10 cellular contexts compared by ENCODE assay signal in the genomic region with DNA sequence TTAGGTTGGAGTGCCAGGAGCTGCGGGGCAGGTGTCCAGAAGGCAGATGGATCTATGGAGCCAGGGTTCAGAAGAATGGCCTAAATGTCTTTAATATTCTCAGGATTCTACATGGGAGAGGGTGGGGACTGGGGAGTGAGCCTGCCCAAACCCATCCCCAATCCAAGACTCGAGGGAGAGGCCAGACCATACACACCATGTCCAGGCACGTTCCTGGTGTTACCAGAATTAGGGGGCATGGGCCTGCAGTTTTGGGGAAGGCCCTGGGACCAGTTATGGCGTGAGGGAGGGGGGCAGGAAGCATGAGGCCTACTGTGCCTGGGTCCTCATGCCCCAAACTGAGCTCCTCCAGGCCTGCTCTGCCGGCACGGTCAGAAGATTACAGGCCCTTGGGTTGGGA. TPM values are rescaled to one million over a fixed set of nuclear protein-coding genes. Genes with fewer than 3 reads are reported as not detected.
DNase-seq lines count a peak whose midpoint lies in the region; ATAC-seq, FAIRE-seq and TF ChIP-seq lines count a peak whose summit lies in the region.
"Had no signal": no experiment of that assay in that cellular context is flagged by ENCODE, and none has a peak within 500 bp of the region (broad histone marks: within the 10 kb centered on the region; RNA-seq: fewer than 3 reads in every experiment).

No MANE protein-coding gene starts in this region.

- no peak overlapping the region for H2BK20ac ChIP-seq in IMR-90 (ENCODE audit: low read depth, low read length)
- no peak overlapping the region for H2BK20ac ChIP-seq in H1 (ENCODE audit: low read length)

- H3K4me3 ChIP-seq in ACC112 (ENCODE audit: low read depth, low read length) = peak overlapping the region; percentile 88
- no peak overlapping the region for H3K4me3 ChIP-seq in IMR-90 (ENCODE audit: insufficient read depth, low read depth, low read length)
- no peak overlapping the region for H3K4me3 ChIP-seq in H1 (ENCODE audit: extremely low read depth in 1 of 4, insufficient read depth in 2 of 4, low read depth in 3 of 4, low read length in 4 of 4)

- H3K4me1 ChIP-seq in ACC112 (ENCODE audit: control insufficient read depth, insufficient read depth, low read length, unreplicated experiment) = peaks cover 21% of the 10 kb centered on the region
- peaks cover 10% of the 10 kb centered on the region for H3K4me1 ChIP-seq in IMR-90 (ENCODE audit: control insufficient read depth, insufficient read depth, low read length)
- peaks cover 3 to 7% (median 5%) of the 10 kb centered on the region in 4 experiments for H3K4me1 ChIP-seq in H1 (replicated peaks in 1 of 4; ENCODE audit: control insufficient read depth in 3 of 4, insufficient read depth in 4 of 4, low read length in 3 of 4)

- H3K14ac ChIP-seq in IMR-90 (replicated peaks; ENCODE audit: low read depth, low read length) (no peak overlapping the region), H1 (ENCODE audit: insufficient read length) (no peak overlapping the region)

- H3K9me3 ChIP-seq in IMR-90 (ENCODE audit: control insufficient read depth, insufficient read depth, low read length) = no peaks in the 10 kb centered on the region
- no peaks in the 10 kb centered on the region for H3K9me3 ChIP-seq in H1 (ENCODE audit: insufficient read depth in 2 of 2, low read depth in 1 of 2, low read length in 1 of 2)
- H3K9me3 ChIP-seq: testis had no signal

- no peak for TF ChIP-seq POLR2A in IMR-90 (IDR thresholded peaks at IDR 0.05; ENCODE audit: low read depth, low read length)
- no peak for TF ChIP-seq POLR2A in H1 (IDR thresholded peaks at IDR 0.05; ENCODE audit: control extremely low read depth in 1 of 2, low read depth in 2 of 2, low read length in 2 of 2)
- TF ChIP-seq POLR2A in GM12892 (IDR thresholded peaks at IDR 0.05; ENCODE audit: low read depth, low read length) = no peak

- H3K27ac Mint-ChIP-seq in neural crest cell (ENCODE audit: unreplicated experiment) = no peak overlapping the region

- peak overlapping the region; percentile 29; the same call in 1 of the 2 replicates for H3K4ac ChIP-seq in IMR-90 (ENCODE audit: low read depth, low read length)
- H3K4ac ChIP-seq in H1 (replicated peaks; ENCODE audit: insufficient read length, low read depth, low read length) = no peak overlapping the region

- H3K18ac ChIP-seq in IMR-90 (ENCODE audit: low read depth, low read length) = no peak overlapping the region
- no peak overlapping the region for H3K18ac ChIP-seq in H1 (ENCODE audit: extremely low read depth, low read length)

- H3K4me2 ChIP-seq in IMR-90 (ENCODE audit: low read depth, low read length) = peak overlapping the region; percentile 31
- H3K4me2 ChIP-seq in H1 (ENCODE audit: insufficient read depth in 1 of 2, low read depth in 2 of 2, low read length in 2 of 2) = no peak overlapping the region; a peak in 1 of 4 replicates

- TF ChIP-seq EP300 in H1 (IDR thresholded peaks at IDR 0.05; ENCODE audit: borderline replicate concordance in 1 of 2, low read depth in 2 of 2, low read length in 2 of 2) = no peak

- no peaks in the 10 kb centered on the region for H3K9me3 Mint-ChIP-seq in neural crest cell

- no peak for TF ChIP-seq RAD21 in IMR-90 (IDR thresholded peaks at IDR 0.05; ENCODE audit: low read length)
- TF ChIP-seq RAD21 in H1 (IDR thresholded peaks at IDR 0.05 in 1 of 2, conservative IDR thresholded peaks at IDR 0.05 in 1 of 2; ENCODE audit: low read depth in 2 of 2, low read length in 2 of 2) = no peak

- peak overlapping the region; percentile 93 for H3K4me3 Mint-ChIP-seq in neural crest cell

- peak overlapping the region; percentile 18 for H2AK9ac ChIP-seq in IMR-90 (replicated peaks; ENCODE audit: low read depth, low read length, poor library complexity)

- ATAC-seq in IMR-90 (ENCODE audit: low read depth) (no peak), GM18870 (IDR thresholded peaks at IDR 0.05; ENCODE audit: unreplicated experiment) (no peak), HG03108 (IDR thresholded peaks at IDR 0.05; ENCODE audit: unreplicated experiment) (no peak)

- peak overlapping the region; percentile 69 for H3K23ac ChIP-seq in IMR-90 (ENCODE audit: low read depth, low read length)
- H3K23ac ChIP-seq in H1 (ENCODE audit: insufficient read length) = no peak overlapping the region

- dilution Hi-C loops in IMR-90 (cut with HindIII; ENCODE audit: low sequenced_read_pairs, unreplicated experiment) = no loop called here

- H2BK15ac ChIP-seq in IMR-90 (ENCODE audit: low read depth, low read length) = no peak overlapping the region
- no peak overlapping the region for H2BK15ac ChIP-seq in H1 (ENCODE audit: low read length)

- no peak overlapping the region for H2BK120ac ChIP-seq in IMR-90 (ENCODE audit: low read depth, low read length)
- H2BK120ac ChIP-seq in H1 (replicated peaks; ENCODE audit: low read depth, low read length) = no peak overlapping the region

- peak overlapping the region in 1 of 2 experiments; percentile 5; a peak in 1 of 4 replicates for H4K8ac ChIP-seq in IMR-90 (ENCODE audit: low read depth in 2 of 2, low read length in 2 of 2)
- no peak overlapping the region for H4K8ac ChIP-seq in H1 (ENCODE audit: extremely low read depth, insufficient read depth, low read length)

- CTCF ChIA-PET in IMR-90 (lab: Yijun Ruan, JAX) (no interaction called here), H1 (lab: Charles Lee; ENCODE audit: partially characterized antibody) (interaction anchor here (0.8 to 2.0 kb wide), 6 partner anchors 9 to 65 kb away, joined by 3 to 8 read pairs (median 6); no protein-coding TSS in a partner anchor)

- DNase-seq in IMR-90 (no peak), H1 (ENCODE audit: low read depth in 1 of 2, low spot score in 2 of 2) (no peak), neural crest cell (ENCODE audit: low read depth, low spot score) (no peak), GM12892 (ENCODE audit: insufficient read length) (no peak), NOMO-1 treated with dmso at 0.1 percent for 144 hours (lab: John Stamatoyannopoulos, UW; ENCODE audit: unreplicated experiment) (no peak)
- DNase-seq: DMS79 treated with DMSO at 0.1 percent for 48 hours had no signal

- peak overlapping the region; percentile 46; the same call in 1 of the 2 replicates for H4K5ac ChIP-seq in IMR-90 (ENCODE audit: low read depth, low read length)
- H4K5ac ChIP-seq in H1 (ENCODE audit: insufficient read length, low read depth, low read length) = no peak overlapping the region

- H3K79me1 ChIP-seq in IMR-90 (ENCODE audit: low read depth in 1 of 2, low read length in 2 of 2) = peaks cover 6 to 61% of the 10 kb centered on the region in 2 experiments; a peak in 3 of 4 replicates
- H3K79me1 ChIP-seq in H1 (ENCODE audit: low read depth, low read length) = peaks cover 12% of the 10 kb centered on the region

- intact Hi-C loops in IMR-90 (cut with micrococcal nuclease) = loop anchor here (5.0 kb wide), 1 partner anchor 56 kb away; a partner anchor contains a TSS

- peak overlapping the region; percentile 23; the same call in 1 of the 2 replicates for H2AK5ac ChIP-seq in IMR-90 (ENCODE audit: low read depth, low read length)
- H2AK5ac ChIP-seq in H1 (ENCODE audit: low read depth, low read length) = no peak overlapping the region

- TF ChIP-seq CTCF in IMR-90 (conservative IDR thresholded peaks at IDR 0.05; ENCODE audit: low read depth, low read length) = no peak
- no peak for TF ChIP-seq CTCF in H1 (IDR thresholded peaks at IDR 0.05; ENCODE audit: control extremely low read depth in 1 of 3, insufficient read depth in 1 of 3, low read depth in 1 of 3, low read length in 3 of 3)
- TF ChIP-seq CTCF in neural crest cell (conservative IDR thresholded peaks at IDR 0.05) = no peak

- POLR2A ChIA-PET in IMR-90 (lab: Charles Lee; ENCODE audit: unreplicated experiment) = no interaction called here
- POLR2A ChIA-PET in H1 (lab: Charles Lee; ENCODE audit: partially characterized antibody) = interaction anchor here (1.1 to 12.7 kb wide), 4 partner anchors 9 to 57 kb away, joined by 3 to 194 read pairs (median 7); a partner anchor contains a TSS

- H3K4me1 Mint-ChIP-seq in neural crest cell = peaks cover 32% of the 10 kb centered on the region

- peaks cover 12% of the 10 kb centered on the region; the same call in 1 of the 2 replicates for H3K23me2 ChIP-seq in H1 (ENCODE audit: low read depth, low read length)

- BruUV-seq in IMR-90 (replicated peaks; lab: Mats Ljungman, UMichigan) = no TSS peak

- H4K91ac ChIP-seq in IMR-90 (ENCODE audit: insufficient read depth, low read depth, low read length) (no peak overlapping the region), H1 (replicated peaks; ENCODE audit: insufficient read length, low read length) (no peak overlapping the region)

- H3K27me3 ChIP-seq in ACC112 (ENCODE audit: insufficient read depth, low read length) (no peaks in the 10 kb centered on the region), IMR-90 (ENCODE audit: control insufficient read depth, insufficient read depth, low read length) (no peaks in the 10 kb centered on the region), H1 (replicated peaks in 1 of 4; ENCODE audit: control insufficient read depth in 3 of 4, extremely low read depth in 1 of 4, insufficient read depth in 3 of 4, low read length in 3 of 4) (no peaks in the 10 kb centered on the region)
- H3K27me3 ChIP-seq: testis had no signal

- no peak overlapping the region for H2BK12ac ChIP-seq in H1 (ENCODE audit: low read depth, low read length)

- H3K9ac ChIP-seq in IMR-90 (ENCODE audit: low read depth, low read length) (no peak overlapping the region), H1 (replicated peaks in 1 of 4; ENCODE audit: extremely low read depth in 1 of 4, low read depth in 3 of 4, low read length in 3 of 4) (no peak overlapping the region)

- H2BK5ac ChIP-seq in IMR-90 (ENCODE audit: low read depth, low read length, poor library complexity, severe bottlenecking) (peak overlapping the region; percentile 37), H1 (ENCODE audit: low read depth, low read length) (0 out of 2 replicates have a peak overlapping the region, but pooled peaks have one; percentile 49)

- no peak overlapping the region for H3K27ac ChIP-seq in ACC112 (ENCODE audit: low read depth, low read length)
- H3K27ac ChIP-seq in IMR-90 (ENCODE audit: insufficient read depth, low read length) = peak overlapping the region; percentile 41; the same call in 1 of the 2 replicates
- no peak overlapping the region for H3K27ac ChIP-seq in H1 (ENCODE audit: low read depth, low read length)

- H4K20me1 ChIP-seq in IMR-90 (ENCODE audit: insufficient read depth, low read length) = peaks cover 50% of the 10 kb centered on the region
- peaks cover 0 to 10% of the 10 kb centered on the region in 2 experiments for H4K20me1 ChIP-seq in H1 (replicated peaks in 1 of 2; ENCODE audit: control insufficient read depth in 1 of 2, insufficient read depth in 2 of 2, low read length in 2 of 2)

- peaks cover 17% of the 10 kb centered on the region for H3K9me1 ChIP-seq in IMR-90 (ENCODE audit: insufficient read depth, low read length)

- H3K56ac ChIP-seq in IMR-90 (ENCODE audit: extremely low read depth, insufficient read depth, low read length) (no peak overlapping the region), H1 (replicated peaks; ENCODE audit: insufficient read length, low read depth, low read length) (no peak overlapping the region)

- WGBS in IMR-90 (ENCODE audit: extremely low coverage in 2 of 2, insufficient read length in 1 of 2), 2 experiments = 80% methylated on average over 1 of the region's 6 CpGs; no CpG with 5 or more reads in 1 of the 2 experiments
- WGBS in H1 (ENCODE audit: extremely low coverage in 1 of 2, insufficient coverage in 1 of 2, insufficient read length in 1 of 2, insufficient replicate concordance in 2 of 2, low coverage in 1 of 2, low lambda C conversion rate in 2 of 2, missing lambda C conversion rate in 1 of 2), 2 experiments = 86% methylated on average over 6 of the region's 6 CpGs; no CpG with 5 or more reads in 1 of the 2 experiments

- no peak overlapping the region for H2AFZ ChIP-seq in ACC112 (ENCODE audit: low read length, unreplicated experiment)
- H2AFZ ChIP-seq in IMR-90 (replicated peaks; ENCODE audit: low read length, poor library complexity) = no peak overlapping the region
- H2AFZ ChIP-seq in H1 (ENCODE audit: low read length) = no peak overlapping the region

- no peaks in the 10 kb centered on the region for H3K36me3 ChIP-seq in ACC112 (ENCODE audit: insufficient read depth, low read length)
- peaks cover 36% of the 10 kb centered on the region for H3K36me3 ChIP-seq in IMR-90 (ENCODE audit: control insufficient read depth, insufficient read depth, low read length)
- no peaks in the 10 kb centered on the region; a peak in 1 of 8 replicates for H3K36me3 ChIP-seq in H1 (ENCODE audit: control insufficient read depth in 2 of 4, insufficient read depth in 4 of 4, low read length in 3 of 4)

- in situ Hi-C loops in IMR-90 (cut with MboI; ENCODE audit: low sequenced_read_pairs) = no loop called here

- H3K27me3 Mint-ChIP-seq in neural crest cell (ENCODE audit: low read depth) = no peaks in the 10 kb centered on the region

- H3K79me2 ChIP-seq in ACC112 (ENCODE audit: control insufficient read depth, insufficient read depth, low read length, unreplicated experiment) (peaks cover 50% of the 10 kb centered on the region), H1 (ENCODE audit: control insufficient read depth in 1 of 2, insufficient read depth in 2 of 2, low read length in 2 of 2) (peaks cover 3 to 28% of the 10 kb centered on the region in 2 experiments; a peak in 3 of 4 replicates)

- FAIRE-seq in H1 (lab: Jason Lieb, UNC) = no peak
- no peak for FAIRE-seq in GM12892 (lab: Jason Lieb, UNC)

- no peaks in the 10 kb centered on the region for H3K36me3 Mint-ChIP-seq in neural crest cell (ENCODE audit: low read depth)

RNA-seq across cellular contexts. Expression of a gene that starts 1.9 kb away (rescaled TPM):
- total RNA-seq in IMR-90 (2012; rRNA removed) (146 and 170 TPM in 2 replicates), neural crest cell (58.2 and 65.8 TPM in 2 replicates)
- polyA plus RNA-seq in IMR-90 (2012; rRNA removed) (176 and 196 TPM in 2 replicates), H1 (2011; rRNA removed) (65.3 and 87.8 TPM in 2 replicates)
- polyA plus RNA-seq in IMR-90 (2012; cell fraction: cytosol; rRNA removed) = 234 and 272 TPM in 2 replicates
- polyA plus RNA-seq in IMR-90 (2012; cell fraction: nucleus; rRNA removed; ENCODE audit: low replicate concordance) = 101 and 135 TPM in 2 replicates
- 81.8 and 83.5 TPM in 2 replicates for total RNA-seq in H1 (2021; fragmentation: NEBNext Ultra II Directional; extraction: Animal tissue kit (Norgen Biotek cat#: 25700))
- polyA plus RNA-seq in H1 (2011; cell fraction: cytosol; rRNA removed) = 57.7 TPM
- 65.3 TPM for polyA plus RNA-seq in H1 (2011; cell fraction: nucleus; rRNA removed)
- 52.0 to 62.8 TPM (median 59.9 TPM) in 4 replicates for polyA plus RNA-seq in H1 (2012, experiment 1 of 2)
- polyA plus RNA-seq in H1 (2012, experiment 2 of 2) = 59.4 TPM
- 43.5 TPM for polyA plus RNA-seq in H1 (2013, experiment 1 of 2)
- 41.3 TPM for polyA plus RNA-seq in H1 (2013, experiment 2 of 2)
- polyA minus RNA-seq in H1 (2011; rRNA and poly(A)+ RNA removed) = 24.4 and 26.0 TPM in 2 replicates
- polyA minus RNA-seq in H1 (2011; cell fraction: cytosol; rRNA and poly(A)+ RNA removed) = 40.2 TPM
- polyA minus RNA-seq in H1 (2011; cell fraction: nucleus; rRNA and poly(A)+ RNA removed) = 31.9 TPM
- polyA plus RNA-seq in GM12892 (2012; ENCODE audit: missing spikeins) = 12.0 TPM

RNA-seq across cellular contexts. Expression of a gene that starts 2.1 kb away (rescaled TPM):
- 10.8 and 10.9 TPM in 2 replicates for total RNA-seq in IMR-90 (2012; rRNA removed)
- polyA plus RNA-seq in IMR-90 (2012; rRNA removed) = 80.5 and 84.4 TPM in 2 replicates
- 22.8 and 105 TPM in 2 replicates for polyA plus RNA-seq in IMR-90 (2012; cell fraction: cytosol; rRNA removed)
- 23.6 and 35.6 TPM in 2 replicates for polyA plus RNA-seq in IMR-90 (2012; cell fraction: nucleus; rRNA removed; ENCODE audit: low replicate concordance)
- total RNA-seq in H1 (2021; fragmentation: NEBNext Ultra II Directional; extraction: Animal tissue kit (Norgen Biotek cat#: 25700)) = 81.5 and 86.5 TPM in 2 replicates
- polyA plus RNA-seq in H1 (2011; rRNA removed) = 193 and 201 TPM in 2 replicates
- polyA plus RNA-seq in H1 (2011; cell fraction: cytosol; rRNA removed) = 142 TPM
- 66.9 TPM for polyA plus RNA-seq in H1 (2011; cell fraction: nucleus; rRNA removed)
- polyA plus RNA-seq in H1 (2012, experiment 1 of 2) = 63.1 to 87.1 TPM (median 69.6 TPM) in 4 replicates
- 188 TPM for polyA plus RNA-seq in H1 (2012, experiment 2 of 2)
- polyA plus RNA-seq in H1 (2013, experiment 1 of 2) = 195 TPM
- polyA plus RNA-seq in H1 (2013, experiment 2 of 2) = 204 TPM
- 7.8 and 11.7 TPM in 2 replicates for polyA minus RNA-seq in H1 (2011; rRNA and poly(A)+ RNA removed)
- 45.8 TPM for polyA minus RNA-seq in H1 (2011; cell fraction: cytosol; rRNA and poly(A)+ RNA removed)
- 29.2 TPM for polyA minus RNA-seq in H1 (2011; cell fraction: nucleus; rRNA and poly(A)+ RNA removed)
- 53.4 and 54.5 TPM in 2 replicates for total RNA-seq in neural crest cell
- polyA plus RNA-seq in GM12892 (2012; ENCODE audit: missing spikeins) = 37.1 TPM

RNA-seq across cellular contexts. Expression of a gene that starts 29.4 kb away (rescaled TPM):
- total RNA-seq in IMR-90 (2012; rRNA removed) (1.7 and 1.8 TPM in 2 replicates), neural crest cell (0.61 and 1.6 TPM in 2 replicates)
- polyA plus RNA-seq in IMR-90 (2012; rRNA removed) (3.5 and 3.7 TPM in 2 replicates), H1 (2011; rRNA removed) (12.0 and 14.2 TPM in 2 replicates)
- 2.1 and 4.3 TPM in 2 replicates for polyA plus RNA-seq in IMR-90 (2012; cell fraction: cytosol; rRNA removed)
- 4.0 and 4.2 TPM in 2 replicates for polyA plus RNA-seq in IMR-90 (2012; cell fraction: nucleus; rRNA removed; ENCODE audit: low replicate concordance)
- total RNA-seq in H1 (2021; fragmentation: NEBNext Ultra II Directional; extraction: Animal tissue kit (Norgen Biotek cat#: 25700)) = 15.5 and 15.6 TPM in 2 replicates
- polyA plus RNA-seq in H1 (2011; cell fraction: cytosol; rRNA removed) = 11.7 TPM
- polyA plus RNA-seq in H1 (2011; cell fraction: nucleus; rRNA removed) = 16.5 TPM
- polyA plus RNA-seq in H1 (2012, experiment 1 of 2) = 12.6 to 18.3 TPM (median 15.5 TPM) in 4 replicates
- 17.0 TPM for polyA plus RNA-seq in H1 (2012, experiment 2 of 2)
- polyA plus RNA-seq in H1 (2013, experiment 1 of 2) = 9.6 TPM
- 10.6 TPM for polyA plus RNA-seq in H1 (2013, experiment 2 of 2)
- polyA minus RNA-seq in H1 (2011; rRNA and poly(A)+ RNA removed) = 11.4 and 14.2 TPM in 2 replicates
- polyA minus RNA-seq in H1 (2011; cell fraction: cytosol; rRNA and poly(A)+ RNA removed) = 6.0 TPM
- 6.3 TPM for polyA minus RNA-seq in H1 (2011; cell fraction: nucleus; rRNA and poly(A)+ RNA removed)
- 13.9 TPM for polyA plus RNA-seq in GM12892 (2012; ENCODE audit: missing spikeins)

RNA-seq across cellular contexts. Expression of a gene that starts 30.0 kb away (rescaled TPM):
- total RNA-seq in IMR-90 (2012; rRNA removed) (4.7 and 6.9 TPM in 2 replicates), neural crest cell (17.4 and 18.6 TPM in 2 replicates)
- polyA plus RNA-seq in IMR-90 (2012; rRNA removed) (4.7 and 5.3 TPM in 2 replicates), H1 (2011; rRNA removed) (11.6 and 13.1 TPM in 2 replicates)
- 3.1 and 5.1 TPM in 2 replicates for polyA plus RNA-seq in IMR-90 (2012; cell fraction: cytosol; rRNA removed)
- polyA plus RNA-seq in IMR-90 (2012; cell fraction: nucleus; rRNA removed; ENCODE audit: low replicate concordance) = 8.7 and 9.4 TPM in 2 replicates
- total RNA-seq in H1 (2021; fragmentation: NEBNext Ultra II Directional; extraction: Animal tissue kit (Norgen Biotek cat#: 25700)) = 12.9 and 16.4 TPM in 2 replicates
- polyA plus RNA-seq in H1 (2011; cell fraction: cytosol; rRNA removed) = 11.9 TPM
- polyA plus RNA-seq in H1 (2011; cell fraction: nucleus; rRNA removed) = 22.3 TPM
- polyA plus RNA-seq in H1 (2012, experiment 1 of 2) = 13.0 to 16.4 TPM (median 15.1 TPM) in 4 replicates
- 19.1 TPM for polyA plus RNA-seq in H1 (2012, experiment 2 of 2)
- 22.0 TPM for polyA plus RNA-seq in H1 (2013, experiment 1 of 2)
- polyA plus RNA-seq in H1 (2013, experiment 2 of 2) = 21.1 TPM
- polyA minus RNA-seq in H1 (2011; rRNA and poly(A)+ RNA removed) = 12.1 and 12.4 TPM in 2 replicates
- 6.5 TPM for polyA minus RNA-seq in H1 (2011; cell fraction: cytosol; rRNA and poly(A)+ RNA removed)
- polyA minus RNA-seq in H1 (2011; cell fraction: nucleus; rRNA and poly(A)+ RNA removed) = 13.1 TPM
- polyA plus RNA-seq in GM12892 (2012; ENCODE audit: missing spikeins) = 5.6 TPM

RNA-seq across cellular contexts. Expression of a gene that starts 30.5 kb away (rescaled TPM):
- total RNA-seq in IMR-90 (2012; rRNA removed) (12.8 and 14.3 TPM in 2 replicates), neural crest cell (21.8 and 22.7 TPM in 2 replicates)
- polyA plus RNA-seq in IMR-90 (2012; rRNA removed) (10.7 and 11.1 TPM in 2 replicates), H1 (2011; rRNA removed) (28.6 and 35.5 TPM in 2 replicates)
- 7.5 and 9.2 TPM in 2 replicates for polyA plus RNA-seq in IMR-90 (2012; cell fraction: cytosol; rRNA removed)
- polyA plus RNA-seq in IMR-90 (2012; cell fraction: nucleus; rRNA removed; ENCODE audit: low replicate concordance) = 20.4 and 20.5 TPM in 2 replicates
- total RNA-seq in H1 (2021; fragmentation: NEBNext Ultra II Directional; extraction: Animal tissue kit (Norgen Biotek cat#: 25700)) = 36.7 and 37.3 TPM in 2 replicates
- polyA plus RNA-seq in H1 (2011; cell fraction: cytosol; rRNA removed) = 31.3 TPM
- polyA plus RNA-seq in H1 (2011; cell fraction: nucleus; rRNA removed) = 30.6 TPM
- polyA plus RNA-seq in H1 (2012, experiment 1 of 2) = 23.2 to 29.6 TPM (median 26.8 TPM) in 4 replicates
- 30.1 TPM for polyA plus RNA-seq in H1 (2012, experiment 2 of 2)
- 17.8 TPM for polyA plus RNA-seq in H1 (2013, experiment 1 of 2)
- polyA plus RNA-seq in H1 (2013, experiment 2 of 2) = 18.5 TPM
- 52.4 and 60.5 TPM in 2 replicates for polyA minus RNA-seq in H1 (2011; rRNA and poly(A)+ RNA removed)
- polyA minus RNA-seq in H1 (2011; cell fraction: cytosol; rRNA and poly(A)+ RNA removed) = 28.8 TPM
- polyA minus RNA-seq in H1 (2011; cell fraction: nucleus; rRNA and poly(A)+ RNA removed) = 26.7 TPM
- polyA plus RNA-seq in GM12892 (2012; ENCODE audit: missing spikeins) = 6.5 TPM
